In genomic region chr21:45332981-45333582, GRCh38 we compare ENCODE assay signal across 20 cellular contexts. TPM values are rescaled to one million over a fixed set of nuclear protein-coding genes. Genes with fewer than 3 reads are reported as not detected.
A peak's percentile ranks its signal among the peaks of the same experiment; 100 is the strongest.
DNase-seq lines count a peak whose midpoint lies in the region; ATAC-seq, FAIRE-seq and TF ChIP-seq lines count a peak whose summit lies in the region.
"Had no signal": no experiment of that assay in that cellular context is flagged by ENCODE, and none has a peak within 500 bp of the region (broad histone marks: within the 10 kb centered on the region; RNA-seq: fewer than 3 reads in every experiment).

No MANE protein-coding gene starts in this region.

- no peaks in the 10 kb centered on the region for H3F3A ChIP-seq in MM.1S (ENCODE audit: insufficient read depth, low read length)

- H3K4me1 ChIP-seq in Panc1 (ENCODE audit: control insufficient read depth, insufficient read depth, low read length) (peaks cover 70% of the 10 kb centered on the region), keratinocyte (ENCODE audit: control insufficient read depth, extremely low read depth, insufficient read depth, low read length) (peaks cover 38% of the 10 kb centered on the region), sigmoid colon (peaks cover 0 to 24% (median 22%) of the 10 kb centered on the region in 4 donors), MM.1S (ENCODE audit: low read length) (no peaks in the 10 kb centered on the region)

- H3K27me3 ChIP-seq in Panc1 (ENCODE audit: control insufficient read depth, insufficient read depth, low read length), result no peaks in the 10 kb centered on the region
- peaks cover 17% of the 10 kb centered on the region for H3K27me3 ChIP-seq in keratinocyte (ENCODE audit: control insufficient read depth, extremely low read depth, insufficient read depth, low read length)
- H3K27me3 ChIP-seq in sigmoid colon, result no peaks in the 10 kb centered on the region
- H3K27me3 ChIP-seq in MM.1S (replicated peaks; ENCODE audit: insufficient read depth, low read length), result peaks cover 92% of the 10 kb centered on the region

- H2AFZ ChIP-seq in keratinocyte (ENCODE audit: control insufficient read depth, low read length) (peak overlapping the region; percentile 44), MM.1S (ENCODE audit: low read length) (no peak overlapping the region)

- TF ChIP-seq POLR2A in sigmoid colon (IDR thresholded peaks at IDR 0.05), result no peak

- TF ChIP-seq CTCF in Panc1 (IDR thresholded peaks at IDR 0.05) (no peak), keratinocyte (optimal IDR thresholded peaks at IDR 0.05 in 1 of 3, IDR thresholded peaks at IDR 0.05 in 1 of 3, conservative IDR thresholded peaks at IDR 0.05 in 1 of 3; ENCODE audit: extremely low read depth in 1 of 3, insufficient read depth in 2 of 3, low read length in 3 of 3) (no peak), sigmoid colon (IDR thresholded peaks at IDR 0.05) (no peak), MM.1S (IDR thresholded peaks at IDR 0.05; ENCODE audit: low read length) (no peak)

- DNase-seq in activated CD8-positive, alpha-beta memory T cell treated with anti-CD3 and anti-CD28 coated beads, Interleukin-2, amount 50 U/mL, for 4 hours, result peak; percentile 13
- DNase-seq in activated CD8-positive, alpha-beta memory T cell treated with anti-CD3 and anti-CD28 coated beads for 24 hours, result no peak
- DNase-seq in Panc1 (ENCODE audit: low read depth, low spot score) (no peak), keratinocyte (ENCODE audit: low read depth, low spot score) (no peak), sigmoid colon (peak; percentile 63), DMS53 (lab: John Stamatoyannopoulos, UW) (no peak), GM19239 (ENCODE audit: insufficient read length, low spot score) (no peak), MM.1S (no peak)
- DNase-seq: activated CD4-positive, CD25-positive, alpha-beta regulatory T cell; activated CD8-positive, alpha-beta T cell treated with anti-CD3 and anti-CD28 coated beads, Interleukin-2, amount 10 ng/mL, durations not matched to agents 7 days and 5 days; DMS153; effector CD8-positive, alpha-beta T cell; glutamatergic neuron; NCI-H1105; stimulated activated naive B cell treated with anti-CD40 and anti-IgM and Interleukin-4, amounts not matched to agents 10 μg/mL and 1 μg/mL and 100 μg/mL, for 72 hours had no signal

- dilution Hi-C loops in keratinocyte (cut with MboI; ENCODE audit: extremely low pct_ligation_motif_present, low sequenced_read_pairs), result no loop called here

- H4K20me1 ChIP-seq in keratinocyte (ENCODE audit: control insufficient read depth, extremely low read depth, insufficient read depth, low read length), result no peaks in the 10 kb centered on the region
- no peaks in the 10 kb centered on the region for H4K20me1 ChIP-seq in MM.1S (ENCODE audit: insufficient read depth, low read length)

- TF ChIP-seq EP300 in sigmoid colon (IDR thresholded peaks at IDR 0.05), result no peak

- ATAC-seq in Panc1, result no peak
- ATAC-seq: activated CD8-positive, alpha-beta T cell treated with anti-CD3 and anti-CD28 coated beads, Interleukin-2, amount 10 ng/mL, durations not matched to agents 7 days and 5 days; activated T-helper 17 cell treated with anti-CD3 and anti-CD28 coated beads, Interleukin-2, amount 50 U/mL, for 72 hours; natural killer cell treated with Interleukin-12 subunit alpha and Interleukin-12 subunit beta and Interleukin-15 and Interleukin-18, amount 100 ng/mL, for 72 hours; stimulated activated naive B cell treated with anti-CD40 and anti-IgM and Interleukin-4, amounts not matched to agents 10 μg/mL and 1 μg/mL and 100 μg/mL, for 72 hours had no signal

- H3K27ac ChIP-seq in Panc1 (ENCODE audit: low read length) (peak overlapping the region; percentile 75), keratinocyte (ENCODE audit: control insufficient read depth, insufficient read depth, low read length) (no peak overlapping the region), sigmoid colon (no peak overlapping the region), MM.1S (ENCODE audit: low read length) (no peak overlapping the region)
- H3K27ac ChIP-seq: BLaER1 treated with 17β-estradiol and CSF1 and Interleukin-3, amounts not matched to agents 10 nM and 100 nM had no signal

- H3K4me3 ChIP-seq in Panc1 (ENCODE audit: low read depth in 2 of 2, low read length in 2 of 2) (no peak overlapping the region), keratinocyte (ENCODE audit: control insufficient read depth in 2 of 3, extremely low read depth in 1 of 3, insufficient read depth in 2 of 3, low read depth in 1 of 3, low read length in 3 of 3) (no peak overlapping the region), sigmoid colon (no peak overlapping the region), MM.1S (ENCODE audit: low read length) (no peak overlapping the region)
- H3K4me3 ChIP-seq: BLaER1 treated with 17β-estradiol and CSF1 and Interleukin-3, amounts not matched to agents 10 nM and 100 nM had no signal

- H3K79me2 ChIP-seq in keratinocyte (ENCODE audit: control insufficient read depth, insufficient read depth, low read length) (no peaks in the 10 kb centered on the region), MM.1S (ENCODE audit: low read length) (no peaks in the 10 kb centered on the region)

- H3K4me2 ChIP-seq in keratinocyte (ENCODE audit: control insufficient read depth, extremely low read depth, insufficient read depth, low read depth, low read length) (peak overlapping the region; percentile 52), MM.1S (ENCODE audit: low read depth, low read length) (no peak overlapping the region)

- intact Hi-C loops in Panc1 (cut with micrococcal nuclease; ENCODE audit: unreplicated experiment) (no loop called here), sigmoid colon (cut with DNase I) (no loop called here)

- CTCF ChIA-PET in Panc1 (lab: Charles Lee), result interaction anchor here (1.0 kb wide), 1 partner anchor 24 kb away, joined by 3 read pairs; no protein-coding TSS in a partner anchor

- H3K9me1 ChIP-seq in keratinocyte (ENCODE audit: control insufficient read depth, extremely low read depth, insufficient read depth, low read length), result no peaks in the 10 kb centered on the region

- POLR2A ChIA-PET in Panc1 (lab: Charles Lee), result no interaction called here

- BruUV-seq in Panc1 (replicated peaks; lab: Mats Ljungman, UMichigan), result no TSS peak

- no peak overlapping the region for H3K9ac ChIP-seq in keratinocyte (ENCODE audit: control insufficient read depth, extremely low read depth, insufficient read depth, low read length)
- H3K9ac ChIP-seq in MM.1S (ENCODE audit: low read length), result no peak overlapping the region
- H3K9ac ChIP-seq: BLaER1 treated with 17β-estradiol and CSF1 and Interleukin-3, amounts not matched to agents 10 nM and 100 nM had no signal

- FAIRE-seq in keratinocyte (lab: Jason Lieb, UNC) (no peak), GM19239 (lab: Jason Lieb, UNC) (no peak)
- FAIRE-seq: A204.1, GM12891 had no signal

- in situ Hi-C loops in Panc1 (cut with HindIII; ENCODE audit: low pct_unique_long_range_greater_than_20kb, low sequenced_read_pairs), result no loop called here

- no peaks in the 10 kb centered on the region for H3K9me3 ChIP-seq in Panc1 (ENCODE audit: control insufficient read depth, insufficient read depth, low read depth, low read length)
- no peaks in the 10 kb centered on the region for H3K9me3 ChIP-seq in keratinocyte (ENCODE audit: control insufficient read depth, low read depth, low read length)
- H3K9me3 ChIP-seq in sigmoid colon, result no peaks in the 10 kb centered on the region
- H3K9me3 ChIP-seq in MM.1S (replicated peaks; ENCODE audit: insufficient read depth, low read length), result no peaks in the 10 kb centered on the region
- H3K9me3 ChIP-seq: BLaER1 treated with 17β-estradiol and CSF1 and Interleukin-3, amounts not matched to agents 10 nM and 100 nM had no signal

- no peaks in the 10 kb centered on the region for H3K9me2 ChIP-seq in MM.1S (replicated peaks; ENCODE audit: insufficient read depth, low read length)

- no peaks in the 10 kb centered on the region for H3K36me3 ChIP-seq in Panc1 (ENCODE audit: control insufficient read depth, insufficient read depth, low read length)
- no peaks in the 10 kb centered on the region for H3K36me3 ChIP-seq in keratinocyte (ENCODE audit: control insufficient read depth in 2 of 2, extremely low read depth in 1 of 2, insufficient read depth in 2 of 2, low read length in 2 of 2)
- no peaks in the 10 kb centered on the region for H3K36me3 ChIP-seq in sigmoid colon
- H3K36me3 ChIP-seq in MM.1S (replicated peaks; ENCODE audit: insufficient read depth, low read length), result no peaks in the 10 kb centered on the region
- H3K36me3 ChIP-seq: BLaER1 treated with 17β-estradiol and CSF1 and Interleukin-3, amounts not matched to agents 10 nM and 100 nM had no signal

- 74 to 87% methylated on average over 16 of the region's 16 CpGs for WGBS in sigmoid colon, 2 donors

RNA-seq across cellular contexts. Expression of gene POFUT2, which starts 45.4 kb away (rescaled TPM):
- total RNA-seq in Panc1 (2021; ENCODE audit: unreplicated experiment) (59.6 TPM), sigmoid colon (10 to 100 TPM; 13.0 to 31.3 (median 20.9) TPM)
- 68.4 TPM for polyA plus RNA-seq in Panc1 (2012; ENCODE audit: insufficient read length)
- polyA plus RNA-seq in keratinocyte (8.8 to 18.7 TPM (median 9.6 TPM) in 3 replicates), sigmoid colon (10 to 100 TPM in 1 of 3 donors, 1 to 10 TPM in 2; 2.5 to 21.6 (median 3.0) TPM)
- polyA plus RNA-seq in keratinocyte (2011; ENCODE audit: low read depth), result 18.2 TPM
- 5.5 and 7.4 TPM in 2 replicates for polyA plus RNA-seq in keratinocyte (2011; cell fraction: cytosol; rRNA removed)
- 43.9 and 45.4 TPM in 2 replicates for polyA plus RNA-seq in keratinocyte (2011; cell fraction: nucleus; rRNA removed)
- polyA plus RNA-seq in keratinocyte (2012; ENCODE audit: low replicate concordance), result 10.7 and 16.1 TPM in 2 replicates
- 6.3 to 13.2 TPM (median 6.7 TPM) in 3 replicates for polyA minus RNA-seq in keratinocyte
- polyA minus RNA-seq in keratinocyte (2011; cell fraction: cytosol; rRNA and poly(A)+ RNA removed), result 4.4 TPM
- polyA minus RNA-seq in keratinocyte (2011; cell fraction: nucleus; rRNA and poly(A)+ RNA removed), result 12.2 and 14.1 TPM in 2 replicates

Comparison
In these comparisons a context has a peak if more than half of its experiments do, and no peak if none do; other contexts are left out.
1. DNase-seq: peak in activated CD8-positive, alpha-beta memory T cell treated with anti-CD3 and anti-CD28 coated beads, Interleukin-2, amount 50 U/mL, for 4 hours (single experiment) and sigmoid colon (single experiment); none in activated CD8-positive, alpha-beta memory T cell treated with anti-CD3 and anti-CD28 coated beads for 24 hours (single experiment), Panc1 (single experiment), keratinocyte (single experiment), DMS53 (single experiment), GM19239 (single experiment) and MM.1S (single experiment).